In the genomic region with DNA sequence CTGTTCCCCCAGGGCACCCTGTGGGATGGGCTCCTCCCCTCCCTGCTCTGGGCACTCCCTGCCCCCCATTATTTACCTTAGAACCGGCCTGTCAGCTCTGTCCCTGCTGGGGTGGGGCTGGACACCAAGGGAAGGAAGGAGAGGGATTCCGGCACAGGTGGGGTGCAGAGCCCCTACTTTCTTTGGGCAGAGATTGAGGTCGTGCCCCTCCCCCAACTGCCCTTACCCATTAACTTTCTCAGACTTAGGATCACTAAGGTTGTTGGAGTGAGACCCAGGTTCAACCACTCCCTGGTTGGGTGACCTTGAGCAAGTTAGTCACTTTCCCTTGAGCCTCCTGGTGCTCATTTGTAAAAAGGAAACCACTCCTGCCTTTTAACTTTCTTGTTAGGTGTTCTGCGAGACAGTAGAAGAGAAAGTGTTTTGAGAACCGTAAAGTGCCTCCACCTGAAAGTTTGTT, we compare ENCODE assay signal across 1 cellular context.
TF ChIP-seq lines count a peak whose summit lies in the region.

No MANE protein-coding gene starts in this region.

TF ChIP-seq in HepG2, 621 proteins besides CTCF, POLR2A, EP300 and RAD21 (continues in another document):
- TF ChIP-seq MYC (CRISPR knock-in tag; IDR thresholded peaks at IDR 0.05; ENCODE audit: borderline replicate concordance): no peak
- 0 out of 2 replicates have a peak, but pooled peaks have one; percentile 10 for TF ChIP-seq ZNF556 (CRISPR knock-in tag; IDR thresholded peaks at IDR 0.05; ENCODE audit: borderline replicate concordance)
- TF ChIP-seq MAZ (IDR thresholded peaks at IDR 0.05; ENCODE audit: borderline replicate concordance, low read depth, low read length): peak; percentile 34; the same call in 1 of the 2 replicates
- TF ChIP-seq MAZ (CRISPR knock-in tag; IDR thresholded peaks at IDR 0.05; ENCODE audit: low read depth): no peak
- no peak for TF ChIP-seq YY1 (IDR thresholded peaks at IDR 0.05; ENCODE audit: insufficient read depth, insufficient replicate concordance, low read depth, low read length)
- TF ChIP-seq, protein P1, sequence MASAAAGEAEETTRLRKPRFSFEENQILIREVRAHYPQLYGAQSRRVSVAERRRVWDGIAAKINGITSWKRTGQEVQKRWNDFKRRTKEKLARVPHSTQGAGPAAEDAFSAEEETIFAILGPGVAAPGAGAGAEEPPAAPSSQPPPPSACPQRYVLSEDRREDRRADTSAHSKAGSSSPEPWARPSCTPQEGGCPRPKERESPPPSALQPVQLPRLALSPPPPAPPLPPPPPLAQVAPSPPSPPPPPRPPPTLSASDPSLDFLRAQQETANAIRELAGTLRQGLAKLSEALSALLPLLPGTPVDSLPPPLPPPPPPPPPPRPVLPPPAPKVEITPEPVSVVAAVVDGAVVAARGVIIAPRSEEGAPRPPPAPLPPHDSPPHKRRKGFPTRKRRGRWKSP (CRISPR knock-in tag; IDR thresholded peaks at IDR 0.05): no peak
- peak; percentile 16; the same call in 1 of the 2 replicates for TF ChIP-seq FOSL2 (CRISPR knock-in tag; IDR thresholded peaks at IDR 0.05)
- peak; percentile 66 for TF ChIP-seq YEATS4 (CRISPR knock-in tag; IDR thresholded peaks at IDR 0.05; ENCODE audit: borderline replicate concordance)
- no peak for TF ChIP-seq ZNF614 (CRISPR knock-in tag; IDR thresholded peaks at IDR 0.05; ENCODE audit: borderline replicate concordance)
- no peak for TF ChIP-seq ZNF333 (CRISPR knock-in tag; IDR thresholded peaks at IDR 0.05; ENCODE audit: borderline replicate concordance)
- TF ChIP-seq, protein P2, sequence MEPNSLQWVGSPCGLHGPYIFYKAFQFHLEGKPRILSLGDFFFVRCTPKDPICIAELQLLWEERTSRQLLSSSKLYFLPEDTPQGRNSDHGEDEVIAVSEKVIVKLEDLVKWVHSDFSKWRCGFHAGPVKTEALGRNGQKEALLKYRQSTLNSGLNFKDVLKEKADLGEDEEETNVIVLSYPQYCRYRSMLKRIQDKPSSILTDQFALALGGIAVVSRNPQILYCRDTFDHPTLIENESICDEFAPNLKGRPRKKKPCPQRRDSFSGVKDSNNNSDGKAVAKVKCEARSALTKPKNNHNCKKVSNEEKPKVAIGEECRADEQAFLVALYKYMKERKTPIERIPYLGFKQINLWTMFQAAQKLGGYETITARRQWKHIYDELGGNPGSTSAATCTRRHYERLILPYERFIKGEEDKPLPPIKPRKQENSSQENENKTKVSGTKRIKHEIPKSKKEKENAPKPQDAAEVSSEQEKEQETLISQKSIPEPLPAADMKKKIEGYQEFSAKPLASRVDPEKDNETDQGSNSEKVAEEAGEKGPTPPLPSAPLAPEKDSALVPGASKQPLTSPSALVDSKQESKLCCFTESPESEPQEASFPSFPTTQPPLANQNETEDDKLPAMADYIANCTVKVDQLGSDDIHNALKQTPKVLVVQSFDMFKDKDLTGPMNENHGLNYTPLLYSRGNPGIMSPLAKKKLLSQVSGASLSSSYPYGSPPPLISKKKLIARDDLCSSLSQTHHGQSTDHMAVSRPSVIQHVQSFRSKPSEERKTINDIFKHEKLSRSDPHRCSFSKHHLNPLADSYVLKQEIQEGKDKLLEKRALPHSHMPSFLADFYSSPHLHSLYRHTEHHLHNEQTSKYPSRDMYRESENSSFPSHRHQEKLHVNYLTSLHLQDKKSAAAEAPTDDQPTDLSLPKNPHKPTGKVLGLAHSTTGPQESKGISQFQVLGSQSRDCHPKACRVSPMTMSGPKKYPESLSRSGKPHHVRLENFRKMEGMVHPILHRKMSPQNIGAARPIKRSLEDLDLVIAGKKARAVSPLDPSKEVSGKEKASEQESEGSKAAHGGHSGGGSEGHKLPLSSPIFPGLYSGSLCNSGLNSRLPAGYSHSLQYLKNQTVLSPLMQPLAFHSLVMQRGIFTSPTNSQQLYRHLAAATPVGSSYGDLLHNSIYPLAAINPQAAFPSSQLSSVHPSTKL (CRISPR knock-in tag; IDR thresholded peaks at IDR 0.05): no peak
- TF ChIP-seq NRL (CRISPR knock-in tag; IDR thresholded peaks at IDR 0.05; ENCODE audit: borderline replicate concordance): peak; percentile 17; the same call in 1 of the 2 replicates
- TF ChIP-seq ZNF180 (CRISPR knock-in tag; IDR thresholded peaks at IDR 0.05; ENCODE audit: borderline replicate concordance, low read depth): no peak
- TF ChIP-seq, protein P3, sequence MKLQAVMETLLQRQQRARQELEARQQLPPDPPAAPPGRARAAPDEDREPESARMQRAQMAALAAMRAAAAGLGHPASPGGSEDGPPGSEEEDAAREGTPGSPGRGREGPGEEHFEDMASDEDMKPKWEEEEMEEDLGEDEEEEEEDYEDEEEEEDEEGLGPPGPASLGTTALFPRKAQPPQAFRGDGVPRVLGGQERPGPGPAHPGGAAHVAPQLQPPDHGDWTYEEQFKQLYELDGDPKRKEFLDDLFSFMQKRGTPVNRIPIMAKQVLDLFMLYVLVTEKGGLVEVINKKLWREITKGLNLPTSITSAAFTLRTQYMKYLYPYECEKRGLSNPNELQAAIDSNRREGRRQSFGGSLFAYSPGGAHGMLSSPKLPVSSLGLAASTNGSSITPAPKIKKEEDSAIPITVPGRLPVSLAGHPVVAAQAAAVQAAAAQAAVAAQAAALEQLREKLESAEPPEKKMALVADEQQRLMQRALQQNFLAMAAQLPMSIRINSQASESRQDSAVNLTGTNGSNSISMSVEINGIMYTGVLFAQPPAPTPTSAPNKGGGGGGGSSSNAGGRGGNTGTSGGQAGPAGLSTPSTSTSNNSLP (IDR thresholded peaks at IDR 0.05; ENCODE audit: low read depth, low read length): no peak
- 0 out of 2 replicates have a peak, but pooled peaks have one; percentile 20 for TF ChIP-seq SP5 (CRISPR knock-in tag; IDR thresholded peaks at IDR 0.05; ENCODE audit: borderline replicate concordance, low read depth)
- TF ChIP-seq ZNF589 (CRISPR knock-in tag; conservative IDR thresholded peaks at IDR 0.05): peak; percentile 50; the same call in 1 of the 2 replicates
- no peak for TF ChIP-seq NFKB2 (CRISPR knock-in tag; IDR thresholded peaks at IDR 0.05; ENCODE audit: borderline replicate concordance)
- TF ChIP-seq ZBTB7A (CRISPR knock-in tag; IDR thresholded peaks at IDR 0.05): no peak
- TF ChIP-seq ZNF652 (CRISPR knock-in tag; IDR thresholded peaks at IDR 0.05; ENCODE audit: borderline replicate concordance, low read depth): no peak
- TF ChIP-seq, protein P4, sequence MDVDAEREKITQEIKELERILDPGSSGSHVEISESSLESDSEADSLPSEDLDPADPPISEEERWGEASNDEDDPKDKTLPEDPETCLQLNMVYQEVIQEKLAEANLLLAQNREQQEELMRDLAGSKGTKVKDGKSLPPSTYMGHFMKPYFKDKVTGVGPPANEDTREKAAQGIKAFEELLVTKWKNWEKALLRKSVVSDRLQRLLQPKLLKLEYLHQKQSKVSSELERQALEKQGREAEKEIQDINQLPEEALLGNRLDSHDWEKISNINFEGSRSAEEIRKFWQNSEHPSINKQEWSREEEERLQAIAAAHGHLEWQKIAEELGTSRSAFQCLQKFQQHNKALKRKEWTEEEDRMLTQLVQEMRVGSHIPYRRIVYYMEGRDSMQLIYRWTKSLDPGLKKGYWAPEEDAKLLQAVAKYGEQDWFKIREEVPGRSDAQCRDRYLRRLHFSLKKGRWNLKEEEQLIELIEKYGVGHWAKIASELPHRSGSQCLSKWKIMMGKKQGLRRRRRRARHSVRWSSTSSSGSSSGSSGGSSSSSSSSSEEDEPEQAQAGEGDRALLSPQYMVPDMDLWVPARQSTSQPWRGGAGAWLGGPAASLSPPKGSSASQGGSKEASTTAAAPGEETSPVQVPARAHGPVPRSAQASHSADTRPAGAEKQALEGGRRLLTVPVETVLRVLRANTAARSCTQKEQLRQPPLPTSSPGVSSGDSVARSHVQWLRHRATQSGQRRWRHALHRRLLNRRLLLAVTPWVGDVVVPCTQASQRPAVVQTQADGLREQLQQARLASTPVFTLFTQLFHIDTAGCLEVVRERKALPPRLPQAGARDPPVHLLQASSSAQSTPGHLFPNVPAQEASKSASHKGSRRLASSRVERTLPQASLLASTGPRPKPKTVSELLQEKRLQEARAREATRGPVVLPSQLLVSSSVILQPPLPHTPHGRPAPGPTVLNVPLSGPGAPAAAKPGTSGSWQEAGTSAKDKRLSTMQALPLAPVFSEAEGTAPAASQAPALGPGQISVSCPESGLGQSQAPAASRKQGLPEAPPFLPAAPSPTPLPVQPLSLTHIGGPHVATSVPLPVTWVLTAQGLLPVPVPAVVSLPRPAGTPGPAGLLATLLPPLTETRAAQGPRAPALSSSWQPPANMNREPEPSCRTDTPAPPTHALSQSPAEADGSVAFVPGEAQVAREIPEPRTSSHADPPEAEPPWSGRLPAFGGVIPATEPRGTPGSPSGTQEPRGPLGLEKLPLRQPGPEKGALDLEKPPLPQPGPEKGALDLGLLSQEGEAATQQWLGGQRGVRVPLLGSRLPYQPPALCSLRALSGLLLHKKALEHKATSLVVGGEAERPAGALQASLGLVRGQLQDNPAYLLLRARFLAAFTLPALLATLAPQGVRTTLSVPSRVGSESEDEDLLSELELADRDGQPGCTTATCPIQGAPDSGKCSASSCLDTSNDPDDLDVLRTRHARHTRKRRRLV (CRISPR knock-in tag; IDR thresholded peaks at IDR 0.05): 0 out of 2 replicates have a peak, but pooled peaks have one; percentile 60
- TF ChIP-seq ZBTB1 (CRISPR knock-in tag; IDR thresholded peaks at IDR 0.05; ENCODE audit: borderline replicate concordance): no peak
- peak; percentile 3; the same call in 1 of the 2 replicates for TF ChIP-seq ZNF501 (CRISPR knock-in tag; IDR thresholded peaks at IDR 0.05)
- TF ChIP-seq SSRP1 (CRISPR knock-in tag; IDR thresholded peaks at IDR 0.05): no peak
- no peak for TF ChIP-seq ZNF230 (CRISPR knock-in tag; IDR thresholded peaks at IDR 0.05)
- TF ChIP-seq ZNF282 (IDR thresholded peaks at IDR 0.05; ENCODE audit: partially characterized antibody): no peak
- TF ChIP-seq ZNF879 (CRISPR knock-in tag; IDR thresholded peaks at IDR 0.05): no peak
- no peak for TF ChIP-seq ZNF296 (CRISPR knock-in tag; conservative IDR thresholded peaks at IDR 0.05)
- TF ChIP-seq ZNF746 (CRISPR knock-in tag; IDR thresholded peaks at IDR 0.05): no peak
- no peak for TF ChIP-seq TGIF2 (CRISPR knock-in tag; IDR thresholded peaks at IDR 0.05)
- TF ChIP-seq GZF1 (CRISPR knock-in tag; IDR thresholded peaks at IDR 0.05): no peak
- no peak for TF ChIP-seq NCOR1 (IDR thresholded peaks at IDR 0.05; ENCODE audit: borderline replicate concordance, low read length)
- no peak for TF ChIP-seq CAMTA2 (CRISPR knock-in tag; IDR thresholded peaks at IDR 0.05; ENCODE audit: borderline replicate concordance)
- no peak for TF ChIP-seq ZNF34 (CRISPR knock-in tag; IDR thresholded peaks at IDR 0.05; ENCODE audit: borderline replicate concordance)
- TF ChIP-seq KLF11 (CRISPR knock-in tag; IDR thresholded peaks at IDR 0.05): peak; percentile 66; the same call in 1 of the 2 replicates
- TF ChIP-seq, protein P5, sequence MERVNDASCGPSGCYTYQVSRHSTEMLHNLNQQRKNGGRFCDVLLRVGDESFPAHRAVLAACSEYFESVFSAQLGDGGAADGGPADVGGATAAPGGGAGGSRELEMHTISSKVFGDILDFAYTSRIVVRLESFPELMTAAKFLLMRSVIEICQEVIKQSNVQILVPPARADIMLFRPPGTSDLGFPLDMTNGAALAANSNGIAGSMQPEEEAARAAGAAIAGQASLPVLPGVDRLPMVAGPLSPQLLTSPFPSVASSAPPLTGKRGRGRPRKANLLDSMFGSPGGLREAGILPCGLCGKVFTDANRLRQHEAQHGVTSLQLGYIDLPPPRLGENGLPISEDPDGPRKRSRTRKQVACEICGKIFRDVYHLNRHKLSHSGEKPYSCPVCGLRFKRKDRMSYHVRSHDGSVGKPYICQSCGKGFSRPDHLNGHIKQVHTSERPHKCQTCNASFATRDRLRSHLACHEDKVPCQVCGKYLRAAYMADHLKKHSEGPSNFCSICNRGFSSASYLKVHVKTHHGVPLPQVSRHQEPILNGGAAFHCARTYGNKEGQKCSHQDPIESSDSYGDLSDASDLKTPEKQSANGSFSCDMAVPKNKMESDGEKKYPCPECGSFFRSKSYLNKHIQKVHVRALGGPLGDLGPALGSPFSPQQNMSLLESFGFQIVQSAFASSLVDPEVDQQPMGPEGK (CRISPR knock-in tag; IDR thresholded peaks at IDR 0.05): peak; percentile 78
- no peak for TF ChIP-seq NR2F6 (IDR thresholded peaks at IDR 0.05)
- 0 out of 2 replicates have a peak, but pooled peaks have one; percentile 17 for TF ChIP-seq NR2F6 (CRISPR knock-in tag; IDR thresholded peaks at IDR 0.05)
- TF ChIP-seq, protein P6, sequence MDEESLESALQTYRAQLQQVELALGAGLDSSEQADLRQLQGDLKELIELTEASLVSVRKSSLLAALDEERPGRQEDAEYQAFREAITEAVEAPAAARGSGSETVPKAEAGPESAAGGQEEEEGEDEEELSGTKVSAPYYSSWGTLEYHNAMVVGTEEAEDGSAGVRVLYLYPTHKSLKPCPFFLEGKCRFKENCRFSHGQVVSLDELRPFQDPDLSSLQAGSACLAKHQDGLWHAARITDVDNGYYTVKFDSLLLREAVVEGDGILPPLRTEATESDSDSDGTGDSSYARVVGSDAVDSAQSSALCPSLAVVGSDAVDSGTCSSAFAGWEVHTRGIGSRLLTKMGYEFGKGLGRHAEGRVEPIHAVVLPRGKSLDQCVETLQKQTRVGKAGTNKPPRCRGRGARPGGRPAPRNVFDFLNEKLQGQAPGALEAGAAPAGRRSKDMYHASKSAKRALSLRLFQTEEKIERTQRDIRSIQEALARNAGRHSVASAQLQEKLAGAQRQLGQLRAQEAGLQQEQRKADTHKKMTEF (CRISPR knock-in tag; IDR thresholded peaks at IDR 0.05): no peak
- TF ChIP-seq, protein P7, sequence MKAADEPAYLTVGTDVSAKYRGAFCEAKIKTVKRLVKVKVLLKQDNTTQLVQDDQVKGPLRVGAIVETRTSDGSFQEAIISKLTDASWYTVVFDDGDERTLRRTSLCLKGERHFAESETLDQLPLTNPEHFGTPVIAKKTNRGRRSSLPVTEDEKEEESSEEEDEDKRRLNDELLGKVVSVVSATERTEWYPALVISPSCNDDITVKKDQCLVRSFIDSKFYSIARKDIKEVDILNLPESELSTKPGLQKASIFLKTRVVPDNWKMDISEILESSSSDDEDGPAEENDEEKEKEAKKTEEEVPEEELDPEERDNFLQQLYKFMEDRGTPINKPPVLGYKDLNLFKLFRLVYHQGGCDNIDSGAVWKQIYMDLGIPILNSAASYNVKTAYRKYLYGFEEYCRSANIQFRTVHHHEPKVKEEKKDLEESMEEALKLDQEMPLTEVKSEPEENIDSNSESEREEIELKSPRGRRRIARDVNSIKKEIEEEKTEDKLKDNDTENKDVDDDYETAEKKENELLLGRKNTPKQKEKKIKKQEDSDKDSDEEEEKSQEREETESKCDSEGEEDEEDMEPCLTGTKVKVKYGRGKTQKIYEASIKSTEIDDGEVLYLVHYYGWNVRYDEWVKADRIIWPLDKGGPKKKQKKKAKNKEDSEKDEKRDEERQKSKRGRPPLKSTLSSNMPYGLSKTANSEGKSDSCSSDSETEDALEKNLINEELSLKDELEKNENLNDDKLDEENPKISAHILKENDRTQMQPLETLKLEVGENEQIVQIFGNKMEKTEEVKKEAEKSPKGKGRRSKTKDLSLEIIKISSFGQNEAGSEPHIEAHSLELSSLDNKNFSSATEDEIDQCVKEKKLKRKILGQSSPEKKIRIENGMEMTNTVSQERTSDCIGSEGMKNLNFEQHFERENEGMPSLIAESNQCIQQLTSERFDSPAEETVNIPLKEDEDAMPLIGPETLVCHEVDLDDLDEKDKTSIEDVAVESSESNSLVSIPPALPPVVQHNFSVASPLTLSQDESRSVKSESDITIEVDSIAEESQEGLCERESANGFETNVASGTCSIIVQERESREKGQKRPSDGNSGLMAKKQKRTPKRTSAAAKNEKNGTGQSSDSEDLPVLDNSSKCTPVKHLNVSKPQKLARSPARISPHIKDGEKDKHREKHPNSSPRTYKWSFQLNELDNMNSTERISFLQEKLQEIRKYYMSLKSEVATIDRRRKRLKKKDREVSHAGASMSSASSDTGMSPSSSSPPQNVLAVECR (CRISPR knock-in tag; IDR thresholded peaks at IDR 0.05; ENCODE audit: borderline replicate concordance): peak; percentile 14; the same call in 1 of the 2 replicates
- TF ChIP-seq MTA1 (CRISPR knock-in tag; IDR thresholded peaks at IDR 0.05; ENCODE audit: borderline replicate concordance): no peak; the same call in 1 of the 2 replicates
- no peak for TF ChIP-seq TEAD3 (CRISPR knock-in tag; optimal IDR thresholded peaks at IDR 0.05; ENCODE audit: borderline replicate concordance)
